1 cellular context compared by ENCODE assay signal in genomic region chr10:86345296-86346168, GRCh38.
TF ChIP-seq lines count a peak whose summit lies in the region.

No MANE protein-coding gene starts in this region.

TF ChIP-seq in WTC11, 78 proteins besides CTCF, POLR2A, EP300 and RAD21 (continued from another document):
- no peak for TF ChIP-seq PRDM15 (CRISPR knock-in tag; IDR thresholded peaks at IDR 0.05)
- no peak for TF ChIP-seq ZNF121 (CRISPR knock-in tag; IDR thresholded peaks at IDR 0.05)
- TF ChIP-seq, protein P1, sequence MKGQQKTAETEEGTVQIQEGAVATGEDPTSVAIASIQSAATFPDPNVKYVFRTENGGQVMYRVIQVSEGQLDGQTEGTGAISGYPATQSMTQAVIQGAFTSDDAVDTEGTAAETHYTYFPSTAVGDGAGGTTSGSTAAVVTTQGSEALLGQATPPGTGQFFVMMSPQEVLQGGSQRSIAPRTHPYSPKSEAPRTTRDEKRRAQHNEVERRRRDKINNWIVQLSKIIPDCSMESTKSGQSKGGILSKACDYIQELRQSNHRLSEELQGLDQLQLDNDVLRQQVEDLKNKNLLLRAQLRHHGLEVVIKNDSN (CRISPR knock-in tag; IDR thresholded peaks at IDR 0.05): no peak
- no peak for TF ChIP-seq PRRX2 (CRISPR knock-in tag; IDR thresholded peaks at IDR 0.05)
- TF ChIP-seq EMX1 (CRISPR knock-in tag; IDR thresholded peaks at IDR 0.05): no peak
- TF ChIP-seq TP53 (CRISPR knock-in tag; IDR thresholded peaks at IDR 0.05): no peak
- no peak for TF ChIP-seq ARID4B (CRISPR knock-in tag; IDR thresholded peaks at IDR 0.05; ENCODE audit: borderline replicate concordance)
- no peak for TF ChIP-seq NFATC4 (CRISPR knock-in tag; IDR thresholded peaks at IDR 0.05)
